ENCODE assay signal across 21 cellular contexts in the genomic region with DNA sequence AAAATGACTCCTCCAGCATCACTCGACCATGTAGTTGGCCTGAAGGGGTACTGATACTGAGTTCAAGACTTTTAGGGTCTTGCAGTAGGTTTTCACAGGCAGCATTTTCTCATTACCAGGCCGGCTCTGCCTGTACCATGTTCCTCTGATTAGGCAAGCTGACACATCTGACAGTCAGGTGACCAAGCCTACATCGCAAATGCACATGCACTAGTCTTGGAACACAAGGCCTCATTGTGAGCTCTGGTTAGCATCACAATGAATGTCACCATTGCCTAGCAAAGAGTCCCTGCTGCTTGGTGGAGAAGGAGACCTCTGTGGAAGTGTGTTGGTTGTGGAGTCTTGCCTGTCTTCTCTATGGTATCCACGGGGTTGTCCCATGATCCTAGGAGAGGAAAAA.
"Had no signal": no experiment of that assay in that cellular context is flagged by ENCODE, and none has a peak within 500 bp of the region (broad histone marks: within the 10 kb centered on the region; RNA-seq: fewer than 3 reads in every experiment).

No MANE protein-coding gene starts in this region.

- H3K36me3 ChIP-seq: esophagus muscularis mucosa, neural progenitor cell, right lobe of liver, thyroid gland, upper lobe of left lung had no signal

- H3K27ac ChIP-seq: coronary artery, esophagus muscularis mucosa, foreskin keratinocyte, neural progenitor cell, right lobe of liver, thyroid gland, upper lobe of left lung had no signal

- H3K4me3 Mint-ChIP-seq: mesothelial cell of epicardium; naive thymus-derived CD4-positive, alpha-beta T cell; nephron; neural progenitor cell; stimulated activated naive B cell treated with anti-CD40 and anti-IgM and Interleukin-4, amounts not matched to agents 10 μg/mL and 1 μg/mL and 100 μg/mL, for 72 hours; stimulated activated naive CD8-positive, alpha-beta T cell treated with anti-CD3 and anti-CD28 coated beads, Interleukin-15, Interleukin-2, amounts not matched to agents 100 ng/mL and 50 ng/mL, for 24 hours had no signal

- H3K4me1 Mint-ChIP-seq: mesothelial cell of epicardium; naive thymus-derived CD4-positive, alpha-beta T cell; nephron; neural progenitor cell; stimulated activated naive B cell treated with anti-CD40 and anti-IgM and Interleukin-4, amounts not matched to agents 10 μg/mL and 1 μg/mL and 100 μg/mL, for 72 hours had no signal

- H3K36me3 Mint-ChIP-seq: mesothelial cell of epicardium; naive thymus-derived CD4-positive, alpha-beta T cell; neural progenitor cell; stimulated activated naive B cell treated with anti-CD40 and anti-IgM and Interleukin-4, amounts not matched to agents 10 μg/mL and 1 μg/mL and 100 μg/mL, for 72 hours had no signal

- DNase-seq: dermis blood vessel endothelial cell; effector memory CD4-positive, alpha-beta T cell; foreskin keratinocyte; kidney; mesenchymal stem cell; naive thymus-derived CD4-positive, alpha-beta T cell; right lobe of liver; small intestine; stimulated activated CD4-positive, alpha-beta T cell treated with anti-CD3 and anti-CD28 coated beads, Interleukin-15, amount 100 ng/mL, for 24 hours; stimulated activated CD4-positive, alpha-beta T cell treated with anti-CD3 and anti-CD28 coated beads, Interleukin-2, amount 100 ng/mL, for 48 hours; stimulated activated naive B cell treated with anti-CD40 and anti-IgM and Interleukin-4, amounts not matched to agents 10 μg/mL and 1 μg/mL and 100 μg/mL, for 72 hours; thyroid gland; upper lobe of left lung had no signal

- H3K9me3 Mint-ChIP-seq: mesothelial cell of epicardium; naive thymus-derived CD4-positive, alpha-beta T cell; nephron; neural progenitor cell; stimulated activated naive B cell treated with anti-CD40 and anti-IgM and Interleukin-4, amounts not matched to agents 10 μg/mL and 1 μg/mL and 100 μg/mL, for 72 hours; stimulated activated naive CD8-positive, alpha-beta T cell treated with anti-CD3 and anti-CD28 coated beads, Interleukin-15, Interleukin-2, amounts not matched to agents 100 ng/mL and 50 ng/mL, for 24 hours had no signal

- H3K27ac Mint-ChIP-seq: mesothelial cell of epicardium; naive thymus-derived CD4-positive, alpha-beta T cell; nephron; neural progenitor cell; stimulated activated naive B cell treated with anti-CD40 and anti-IgM and Interleukin-4, amounts not matched to agents 10 μg/mL and 1 μg/mL and 100 μg/mL, for 72 hours; stimulated activated naive CD8-positive, alpha-beta T cell treated with anti-CD3 and anti-CD28 coated beads, Interleukin-15, Interleukin-2, amounts not matched to agents 100 ng/mL and 50 ng/mL, for 24 hours had no signal

- H3K27me3 ChIP-seq: esophagus muscularis mucosa, foreskin keratinocyte, neural progenitor cell, right lobe of liver, thyroid gland, upper lobe of left lung had no signal

- H3K27me3 Mint-ChIP-seq: naive thymus-derived CD4-positive, alpha-beta T cell; stimulated activated naive B cell treated with anti-CD40 and anti-IgM and Interleukin-4, amounts not matched to agents 10 μg/mL and 1 μg/mL and 100 μg/mL, for 72 hours; stimulated activated naive CD8-positive, alpha-beta T cell treated with anti-CD3 and anti-CD28 coated beads, Interleukin-15, Interleukin-2, amounts not matched to agents 100 ng/mL and 50 ng/mL, for 24 hours had no signal

- H3K9me3 ChIP-seq: esophagus muscularis mucosa, right lobe of liver, thyroid gland, upper lobe of left lung had no signal

- H3K4me1 ChIP-seq: esophagus muscularis mucosa, foreskin keratinocyte, neural progenitor cell, right lobe of liver, thyroid gland, upper lobe of left lung had no signal

- ATAC-seq: foreskin keratinocyte; left lobe of liver; naive thymus-derived CD4-positive, alpha-beta T cell; right lobe of liver; stimulated activated naive B cell treated with anti-CD40 and anti-IgM and Interleukin-4, amounts not matched to agents 10 μg/mL and 1 μg/mL and 100 μg/mL, for 72 hours had no signal

- H3K4me3 ChIP-seq: coronary artery, esophagus muscularis mucosa, lung, neural progenitor cell, right lobe of liver, thyroid gland, upper lobe of left lung had no signal
